Comparison of ENCODE assay signal across 1 cellular context in genomic region chr7:128783143-128783799, GRCh38.
TF ChIP-seq lines count a peak whose summit lies in the region.

No MANE protein-coding gene starts in this region.

TF ChIP-seq in HEK293, 187 proteins besides CTCF, POLR2A, EP300 and RAD21 (continued from another document):
- TF ChIP-seq, protein P1, sequence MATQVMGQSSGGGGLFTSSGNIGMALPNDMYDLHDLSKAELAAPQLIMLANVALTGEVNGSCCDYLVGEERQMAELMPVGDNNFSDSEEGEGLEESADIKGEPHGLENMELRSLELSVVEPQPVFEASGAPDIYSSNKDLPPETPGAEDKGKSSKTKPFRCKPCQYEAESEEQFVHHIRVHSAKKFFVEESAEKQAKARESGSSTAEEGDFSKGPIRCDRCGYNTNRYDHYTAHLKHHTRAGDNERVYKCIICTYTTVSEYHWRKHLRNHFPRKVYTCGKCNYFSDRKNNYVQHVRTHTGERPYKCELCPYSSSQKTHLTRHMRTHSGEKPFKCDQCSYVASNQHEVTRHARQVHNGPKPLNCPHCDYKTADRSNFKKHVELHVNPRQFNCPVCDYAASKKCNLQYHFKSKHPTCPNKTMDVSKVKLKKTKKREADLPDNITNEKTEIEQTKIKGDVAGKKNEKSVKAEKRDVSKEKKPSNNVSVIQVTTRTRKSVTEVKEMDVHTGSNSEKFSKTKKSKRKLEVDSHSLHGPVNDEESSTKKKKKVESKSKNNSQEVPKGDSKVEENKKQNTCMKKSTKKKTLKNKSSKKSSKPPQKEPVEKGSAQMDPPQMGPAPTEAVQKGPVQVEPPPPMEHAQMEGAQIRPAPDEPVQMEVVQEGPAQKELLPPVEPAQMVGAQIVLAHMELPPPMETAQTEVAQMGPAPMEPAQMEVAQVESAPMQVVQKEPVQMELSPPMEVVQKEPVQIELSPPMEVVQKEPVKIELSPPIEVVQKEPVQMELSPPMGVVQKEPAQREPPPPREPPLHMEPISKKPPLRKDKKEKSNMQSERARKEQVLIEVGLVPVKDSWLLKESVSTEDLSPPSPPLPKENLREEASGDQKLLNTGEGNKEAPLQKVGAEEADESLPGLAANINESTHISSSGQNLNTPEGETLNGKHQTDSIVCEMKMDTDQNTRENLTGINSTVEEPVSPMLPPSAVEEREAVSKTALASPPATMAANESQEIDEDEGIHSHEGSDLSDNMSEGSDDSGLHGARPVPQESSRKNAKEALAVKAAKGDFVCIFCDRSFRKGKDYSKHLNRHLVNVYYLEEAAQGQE (tag by site-specific recombination; IDR thresholded peaks at IDR 0.05), result peak; percentile 49; the same call in 1 of the 2 replicates
- TF ChIP-seq ZNF558 (tag by site-specific recombination; IDR thresholded peaks at IDR 0.05), result peak; percentile 20; the same call in 1 of the 2 replicates
- TF ChIP-seq ZBTB21 (tag by site-specific recombination; IDR thresholded peaks at IDR 0.05), result no peak
- TF ChIP-seq ZNF366 (tag by site-specific recombination; conservative IDR thresholded peaks at IDR 0.05), result peak; percentile 34; the same call in 1 of the 2 replicates
- peak; percentile 49; the same call in 1 of the 2 replicates for TF ChIP-seq ZNF362 (tag by site-specific recombination; IDR thresholded peaks at IDR 0.05)
- no peak for TF ChIP-seq ZNF311 (tag by site-specific recombination; IDR thresholded peaks at IDR 0.05; ENCODE audit: borderline replicate concordance)
- no peak for TF ChIP-seq PRDM6 (tag by site-specific recombination; IDR thresholded peaks at IDR 0.05)
- 0 out of 2 replicates have a peak, but pooled peaks have one; percentile 55 for TF ChIP-seq ZNF626 (tag by site-specific recombination; IDR thresholded peaks at IDR 0.05)
- TF ChIP-seq ZNF239 (tag by site-specific recombination; IDR thresholded peaks at IDR 0.05), result no peak
- no peak for TF ChIP-seq ZNF184 (tag by site-specific recombination; IDR thresholded peaks at IDR 0.05)
- TF ChIP-seq ZNF350 (tag by site-specific recombination; IDR thresholded peaks at IDR 0.05), result no peak
- TF ChIP-seq, protein P2, sequence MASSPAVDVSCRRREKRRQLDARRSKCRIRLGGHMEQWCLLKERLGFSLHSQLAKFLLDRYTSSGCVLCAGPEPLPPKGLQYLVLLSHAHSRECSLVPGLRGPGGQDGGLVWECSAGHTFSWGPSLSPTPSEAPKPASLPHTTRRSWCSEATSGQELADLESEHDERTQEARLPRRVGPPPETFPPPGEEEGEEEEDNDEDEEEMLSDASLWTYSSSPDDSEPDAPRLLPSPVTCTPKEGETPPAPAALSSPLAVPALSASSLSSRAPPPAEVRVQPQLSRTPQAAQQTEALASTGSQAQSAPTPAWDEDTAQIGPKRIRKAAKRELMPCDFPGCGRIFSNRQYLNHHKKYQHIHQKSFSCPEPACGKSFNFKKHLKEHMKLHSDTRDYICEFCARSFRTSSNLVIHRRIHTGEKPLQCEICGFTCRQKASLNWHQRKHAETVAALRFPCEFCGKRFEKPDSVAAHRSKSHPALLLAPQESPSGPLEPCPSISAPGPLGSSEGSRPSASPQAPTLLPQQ (tag by site-specific recombination; IDR thresholded peaks at IDR 0.05), result peak; percentile 89
- TF ChIP-seq ZNF639 (tag by site-specific recombination; IDR thresholded peaks at IDR 0.05), result no peak
- TF ChIP-seq ZNF830 (tag by site-specific recombination; IDR thresholded peaks at IDR 0.05; ENCODE audit: low read depth), result no peak
- no peak for TF ChIP-seq ZNF174 (tag by site-specific recombination; IDR thresholded peaks at IDR 0.05)
- TF ChIP-seq BCL11B (tag by site-specific recombination; IDR thresholded peaks at IDR 0.05; ENCODE audit: low read depth), result no peak
- TF ChIP-seq, protein P3, sequence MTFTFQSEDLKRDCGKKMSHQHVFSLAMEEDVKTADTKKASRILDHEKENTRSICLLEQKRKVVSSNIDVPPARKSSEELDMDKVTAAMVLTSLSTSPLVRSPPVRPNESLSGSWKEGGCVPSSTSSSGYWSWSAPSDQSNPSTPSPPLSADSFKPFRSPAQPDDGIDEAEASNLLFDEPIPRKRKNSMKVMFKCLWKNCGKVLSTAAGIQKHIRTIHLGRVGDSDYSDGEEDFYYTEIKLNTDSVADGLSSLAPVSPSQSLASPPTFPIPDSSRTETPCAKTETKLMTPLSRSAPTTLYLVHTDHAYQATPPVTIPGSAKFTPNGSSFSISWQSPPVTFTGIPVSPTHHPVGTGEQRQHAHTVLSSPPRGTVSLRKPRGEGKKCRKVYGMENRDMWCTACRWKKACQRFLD (tag by site-specific recombination; IDR thresholded peaks at IDR 0.05), result no peak
- peak; percentile 70; the same call in 1 of the 2 replicates for TF ChIP-seq KLF10 (tag by site-specific recombination; IDR thresholded peaks at IDR 0.05)
- no peak for TF ChIP-seq ZNF621 (tag by site-specific recombination; IDR thresholded peaks at IDR 0.05)
- TF ChIP-seq, protein P4, sequence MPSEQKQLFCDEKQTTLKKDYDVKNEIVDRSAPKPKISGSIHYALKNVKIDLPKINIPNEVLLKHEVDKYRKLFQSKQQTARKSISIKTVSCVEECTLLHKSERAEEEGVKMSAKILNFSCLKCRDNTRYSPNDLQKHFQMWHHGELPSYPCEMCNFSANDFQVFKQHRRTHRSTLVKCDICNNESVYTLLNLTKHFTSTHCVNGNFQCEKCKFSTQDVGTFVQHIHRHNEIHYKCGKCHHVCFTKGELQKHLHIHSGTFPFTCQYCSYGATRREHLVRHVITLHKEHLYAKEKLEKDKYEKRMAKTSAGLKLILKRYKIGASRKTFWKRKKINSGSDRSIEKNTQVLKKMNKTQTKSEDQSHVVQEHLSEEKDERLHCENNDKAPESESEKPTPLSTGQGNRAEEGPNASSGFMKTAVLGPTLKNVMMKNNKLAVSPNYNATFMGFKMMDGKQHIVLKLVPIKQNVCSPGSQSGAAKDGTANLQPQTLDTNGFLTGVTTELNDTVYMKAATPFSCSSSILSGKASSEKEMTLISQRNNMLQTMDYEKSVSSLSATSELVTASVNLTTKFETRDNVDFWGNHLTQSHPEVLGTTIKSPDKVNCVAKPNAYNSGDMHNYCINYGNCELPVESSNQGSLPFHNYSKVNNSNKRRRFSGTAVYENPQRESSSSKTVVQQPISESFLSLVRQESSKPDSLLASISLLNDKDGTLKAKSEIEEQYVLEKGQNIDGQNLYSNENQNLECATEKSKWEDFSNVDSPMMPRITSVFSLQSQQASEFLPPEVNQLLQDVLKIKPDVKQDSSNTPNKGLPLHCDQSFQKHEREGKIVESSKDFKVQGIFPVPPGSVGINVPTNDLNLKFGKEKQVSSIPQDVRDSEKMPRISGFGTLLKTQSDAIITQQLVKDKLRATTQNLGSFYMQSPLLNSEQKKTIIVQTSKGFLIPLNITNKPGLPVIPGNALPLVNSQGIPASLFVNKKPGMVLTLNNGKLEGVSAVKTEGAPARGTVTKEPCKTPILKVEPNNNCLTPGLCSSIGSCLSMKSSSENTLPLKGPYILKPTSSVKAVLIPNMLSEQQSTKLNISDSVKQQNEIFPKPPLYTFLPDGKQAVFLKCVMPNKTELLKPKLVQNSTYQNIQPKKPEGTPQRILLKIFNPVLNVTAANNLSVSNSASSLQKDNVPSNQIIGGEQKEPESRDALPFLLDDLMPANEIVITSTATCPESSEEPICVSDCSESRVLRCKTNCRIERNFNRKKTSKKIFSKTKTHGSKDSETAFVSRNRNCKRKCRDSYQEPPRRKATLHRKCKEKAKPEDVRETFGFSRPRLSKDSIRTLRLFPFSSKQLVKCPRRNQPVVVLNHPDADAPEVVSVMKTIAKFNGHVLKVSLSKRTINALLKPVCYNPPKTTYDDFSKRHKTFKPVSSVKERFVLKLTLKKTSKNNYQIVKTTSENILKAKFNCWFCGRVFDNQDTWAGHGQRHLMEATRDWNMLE (tag by site-specific recombination; conservative IDR thresholded peaks at IDR 0.05; ENCODE audit: low read depth), result 0 out of 2 replicates have a peak, but pooled peaks have one; percentile 41
- TF ChIP-seq, protein P5, sequence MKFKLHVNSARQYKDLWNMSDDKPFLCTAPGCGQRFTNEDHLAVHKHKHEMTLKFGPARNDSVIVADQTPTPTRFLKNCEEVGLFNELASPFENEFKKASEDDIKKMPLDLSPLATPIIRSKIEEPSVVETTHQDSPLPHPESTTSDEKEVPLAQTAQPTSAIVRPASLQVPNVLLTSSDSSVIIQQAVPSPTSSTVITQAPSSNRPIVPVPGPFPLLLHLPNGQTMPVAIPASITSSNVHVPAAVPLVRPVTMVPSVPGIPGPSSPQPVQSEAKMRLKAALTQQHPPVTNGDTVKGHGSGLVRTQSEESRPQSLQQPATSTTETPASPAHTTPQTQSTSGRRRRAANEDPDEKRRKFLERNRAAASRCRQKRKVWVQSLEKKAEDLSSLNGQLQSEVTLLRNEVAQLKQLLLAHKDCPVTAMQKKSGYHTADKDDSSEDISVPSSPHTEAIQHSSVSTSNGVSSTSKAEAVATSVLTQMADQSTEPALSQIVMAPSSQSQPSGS (tag by site-specific recombination; IDR thresholded peaks at IDR 0.05; ENCODE audit: low read depth), result no peak
- peak; percentile 60; the same call in 1 of the 2 replicates for TF ChIP-seq ZNF548 (tag by site-specific recombination; IDR thresholded peaks at IDR 0.05)
- TF ChIP-seq, protein P6, sequence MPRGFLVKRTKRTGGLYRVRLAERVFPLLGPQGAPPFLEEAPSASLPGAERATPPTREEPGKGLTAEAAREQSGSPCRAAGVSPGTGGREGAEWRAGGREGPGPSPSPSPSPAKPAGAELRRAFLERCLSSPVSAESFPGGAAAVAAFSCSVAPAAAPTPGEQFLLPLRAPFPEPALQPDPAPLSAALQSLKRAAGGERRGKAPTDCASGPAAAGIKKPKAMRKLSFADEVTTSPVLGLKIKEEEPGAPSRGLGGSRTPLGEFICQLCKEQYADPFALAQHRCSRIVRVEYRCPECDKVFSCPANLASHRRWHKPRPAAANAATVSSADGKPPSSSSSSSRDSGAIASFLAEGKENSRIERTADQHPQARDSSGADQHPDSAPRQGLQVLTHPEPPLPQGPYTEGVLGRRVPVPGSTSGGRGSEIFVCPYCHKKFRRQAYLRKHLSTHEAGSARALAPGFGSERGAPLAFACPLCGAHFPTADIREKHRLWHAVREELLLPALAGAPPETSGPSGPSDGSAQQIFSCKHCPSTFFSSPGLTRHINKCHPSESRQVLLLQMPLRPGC (tag by site-specific recombination; IDR thresholded peaks at IDR 0.05), result no peak
- TF ChIP-seq, protein P7, sequence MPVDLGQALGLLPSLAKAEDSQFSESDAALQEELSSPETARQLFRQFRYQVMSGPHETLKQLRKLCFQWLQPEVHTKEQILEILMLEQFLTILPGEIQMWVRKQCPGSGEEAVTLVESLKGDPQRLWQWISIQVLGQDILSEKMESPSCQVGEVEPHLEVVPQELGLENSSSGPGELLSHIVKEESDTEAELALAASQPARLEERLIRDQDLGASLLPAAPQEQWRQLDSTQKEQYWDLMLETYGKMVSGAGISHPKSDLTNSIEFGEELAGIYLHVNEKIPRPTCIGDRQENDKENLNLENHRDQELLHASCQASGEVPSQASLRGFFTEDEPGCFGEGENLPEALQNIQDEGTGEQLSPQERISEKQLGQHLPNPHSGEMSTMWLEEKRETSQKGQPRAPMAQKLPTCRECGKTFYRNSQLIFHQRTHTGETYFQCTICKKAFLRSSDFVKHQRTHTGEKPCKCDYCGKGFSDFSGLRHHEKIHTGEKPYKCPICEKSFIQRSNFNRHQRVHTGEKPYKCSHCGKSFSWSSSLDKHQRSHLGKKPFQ (tag by site-specific recombination; IDR thresholded peaks at IDR 0.05), result no peak
- TF ChIP-seq ZBTB8A (tag by site-specific recombination; IDR thresholded peaks at IDR 0.05), result peak; percentile 80
